Comparison of ENCODE assay signal across 8 cellular contexts in the genomic region with DNA sequence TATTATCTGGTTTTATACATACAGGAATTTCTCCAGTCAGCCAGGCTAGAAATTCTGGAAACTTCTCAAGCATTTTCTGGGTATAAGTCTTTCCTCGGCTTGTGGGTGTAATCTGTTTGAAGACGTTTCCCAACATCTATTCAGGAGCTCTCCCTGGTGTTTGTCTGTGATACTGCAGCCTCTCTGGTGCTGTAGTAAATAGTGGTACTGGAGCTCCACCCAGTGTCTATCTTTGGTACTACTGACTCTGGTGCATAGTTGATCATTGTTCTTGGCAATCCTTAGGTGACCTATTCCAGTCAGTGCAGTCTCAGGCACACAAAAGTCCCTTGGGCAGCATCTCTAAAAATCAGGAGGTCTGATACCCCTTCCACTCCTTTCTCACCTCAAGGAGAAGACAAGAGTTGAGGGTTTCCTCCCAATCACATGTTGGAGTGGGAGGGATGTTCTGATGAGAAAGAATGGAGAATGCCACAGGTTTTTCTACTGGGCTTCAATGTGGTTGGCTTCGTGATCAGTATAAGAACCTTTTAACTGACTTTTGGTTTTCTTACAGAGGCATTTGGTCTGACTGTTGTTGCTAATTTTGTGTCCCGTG.
A peak's percentile ranks its signal among the peaks of the same experiment; 100 is the strongest.
DNase-seq lines count a peak whose midpoint lies in the region; ATAC-seq and TF ChIP-seq lines count a peak whose summit lies in the region.

No MANE protein-coding gene starts in this region.

- WGBS in transverse colon (ENCODE audit: low coverage in 1 of 2), 2 donors: 40 to 60% methylated on average over 2 to 4 of the region's 4 CpGs

- H3K9me3 ChIP-seq in osteoblast (ENCODE audit: low read depth, low read length) (peaks cover 2% of the 10 kb centered on the region), transverse colon (peaks cover 13 to 15% of the 10 kb centered on the region in 2 donors)

- TF ChIP-seq CTCF in osteoblast (IDR thresholded peaks at IDR 0.05; ENCODE audit: extremely low read depth, low read depth, low read length) (peak; percentile 100), transverse colon (IDR thresholded peaks at IDR 0.05) (peak; percentile 97 to 100 (median 98))

- H3K4me1 ChIP-seq in osteoblast (ENCODE audit: insufficient read depth, low read length) (no peaks in the 10 kb centered on the region), transverse colon (peaks cover 0 to 5% (median 2%) of the 10 kb centered on the region in 4 donors)

- intact Hi-C loops in transverse colon (cut with DNase I; ENCODE audit: low total_unique reads): no loop called here

- in situ Hi-C loops in transverse colon (cut with MboI; ENCODE audit: low pct_ligation_motif_present in 1 of 4, low pct_unique_long_range_greater_than_20kb in 1 of 4, low sequenced_read_pairs in 3 of 4): loop anchor here in 3 of 4 donors (5.0 to 25.0 kb wide), 6 partner anchors 172 to 682 kb away; partner anchors contain the start of gene MED4 (in 1 of the 3)

- TF ChIP-seq POLR2A in transverse colon (IDR thresholded peaks at IDR 0.05): no peak

- no peak overlapping the region for H3K4me2 ChIP-seq in osteoblast (ENCODE audit: insufficient read depth, low read length)

- ATAC-seq in GM21786 (IDR thresholded peaks at IDR 0.05; ENCODE audit: unreplicated experiment): peak; percentile 94

- H3K4me3 ChIP-seq in osteoblast (ENCODE audit: insufficient read depth, low read length) (no peak overlapping the region), transverse colon (no peak overlapping the region)

- H4K20me1 ChIP-seq in osteoblast (ENCODE audit: insufficient read depth, low read length): no peaks in the 10 kb centered on the region

- no peaks in the 10 kb centered on the region for H3K79me2 ChIP-seq in osteoblast (ENCODE audit: insufficient read depth, low read length)

- H3K36me3 ChIP-seq in osteoblast (ENCODE audit: insufficient read depth, low read length) (no peaks in the 10 kb centered on the region), transverse colon (no peaks in the 10 kb centered on the region)

- no peak overlapping the region for H2AFZ ChIP-seq in osteoblast (ENCODE audit: low read length)

- no peak for TF ChIP-seq EP300 in transverse colon (IDR thresholded peaks at IDR 0.05; ENCODE audit: low read depth)

- peak; percentile 88 for DNase-seq in ELF-1 (ENCODE audit: low read depth, low spot score)
- DNase-seq in LHCN-M2 (ENCODE audit: low read depth): peak; percentile 87
- peak; percentile 77 for DNase-seq in RPMI7951 (ENCODE audit: low read depth)
- DNase-seq in activated T-helper 1 cell treated with Interleukin-2 at 50 U/mL for 16 hours (ENCODE audit: low read depth): peak; percentile 55
- DNase-seq in fibroblast of the conjunctiva (ENCODE audit: low read depth): peak; percentile 92
- peak; percentile 73 for DNase-seq in osteoblast (ENCODE audit: insufficient read length, low spot score, missing footprints)
- peak; percentile 88 for DNase-seq in transverse colon

- peaks cover 5% of the 10 kb centered on the region for H3K27me3 ChIP-seq in osteoblast (ENCODE audit: insufficient read depth, low read length)
- no peaks in the 10 kb centered on the region for H3K27me3 ChIP-seq in transverse colon

- H3K27ac ChIP-seq in osteoblast (ENCODE audit: low read depth, low read length): no peak overlapping the region
- no peak overlapping the region for H3K27ac ChIP-seq in transverse colon
